Comparison of ENCODE assay signal across 15 cellular contexts in genomic region chr3:177770821-177771220, GRCh38.
DNase-seq lines count a peak whose midpoint lies in the region; ATAC-seq and TF ChIP-seq lines count a peak whose summit lies in the region.
"Had no signal": no experiment of that assay in that cellular context is flagged by ENCODE, and none has a peak within 500 bp of the region (broad histone marks: within the 10 kb centered on the region; RNA-seq: fewer than 3 reads in every experiment).

No MANE protein-coding gene starts in this region.

- H3K36me3 Mint-ChIP-seq in chondrocyte (ENCODE audit: low read depth): peaks cover 8% of the 10 kb centered on the region

- peaks cover 11% of the 10 kb centered on the region for H3K9me3 Mint-ChIP-seq in chondrocyte (ENCODE audit: low read depth)

- no peak overlapping the region for H3K4me3 ChIP-seq in smooth muscle cell
- H3K4me3 ChIP-seq: right lobe of liver, stomach had no signal

- peaks cover 17% of the 10 kb centered on the region for H3K4me1 ChIP-seq in smooth muscle cell (ENCODE audit: low read depth)
- H3K4me1 ChIP-seq: right lobe of liver had no signal

- no peak overlapping the region for H3K4me3 Mint-ChIP-seq in chondrocyte (ENCODE audit: unreplicated experiment)
- H3K4me3 Mint-ChIP-seq: activated naive CD4-positive, alpha-beta T cell treated with anti-CD3 and anti-CD28 coated beads, Interleukin-2, amount 50 U/mL, for 24 hours; natural killer cell had no signal

- ATAC-seq in GM21381 (IDR thresholded peaks at IDR 0.05; ENCODE audit: unreplicated experiment): no peak
- ATAC-seq: left cardiac atrium, natural killer cell, right lobe of liver had no signal

- peak; percentile 42 for DNase-seq in NCI-H446 treated with DMSO at 0.1 percent for 48 hours (lab: John Stamatoyannopoulos, UW)
- no peak for DNase-seq in chondrocyte (ENCODE audit: low spot score)
- DNase-seq in myocyte (ENCODE audit: low read depth): peak; percentile 35
- DNase-seq in COLO668 (lab: John Stamatoyannopoulos, UW; ENCODE audit: unreplicated experiment): no peak
- DNase-seq in smooth muscle cell (lab: John Stamatoyannopoulos, UW; ENCODE audit: unreplicated experiment): no peak
- DNase-seq in SIG-M5 (lab: John Stamatoyannopoulos, UW): no peak
- DNase-seq: dermis blood vessel endothelial cell, left cardiac atrium, natural killer cell, NCI-H2081, NCI-H82, right lobe of liver, stomach had no signal

- H3K4me1 Mint-ChIP-seq in chondrocyte (ENCODE audit: low read depth): peaks cover 63% of the 10 kb centered on the region
- H3K4me1 Mint-ChIP-seq: activated naive CD4-positive, alpha-beta T cell treated with anti-CD3 and anti-CD28 coated beads, Interleukin-2, amount 50 U/mL, for 24 hours had no signal

- H3K79me2 ChIP-seq in smooth muscle cell (ENCODE audit: low read depth): no peaks in the 10 kb centered on the region

- no peaks in the 10 kb centered on the region for H3F3A ChIP-seq in smooth muscle cell (ENCODE audit: low read depth)

- H3K27me3 Mint-ChIP-seq in chondrocyte (ENCODE audit: low read depth): no peaks in the 10 kb centered on the region
- H3K27me3 Mint-ChIP-seq: activated naive CD4-positive, alpha-beta T cell treated with anti-CD3 and anti-CD28 coated beads, Interleukin-2, amount 50 U/mL, for 24 hours had no signal

- H3K36me3 ChIP-seq in smooth muscle cell (ENCODE audit: low read depth): no peaks in the 10 kb centered on the region
- H3K36me3 ChIP-seq: right lobe of liver, stomach had no signal

- TF ChIP-seq CTCF in chondrocyte (IDR thresholded peaks at IDR 0.05) (no peak), smooth muscle cell (IDR thresholded peaks at IDR 0.05; ENCODE audit: borderline replicate concordance, insufficient read depth, poor library complexity, severe bottlenecking) (no peak)

- no peaks in the 10 kb centered on the region for H3K9me3 ChIP-seq in smooth muscle cell (replicated peaks; ENCODE audit: low read depth)
- H3K9me3 ChIP-seq: right lobe of liver had no signal

- H3K27ac ChIP-seq in smooth muscle cell (ENCODE audit: low read depth): no peak overlapping the region
- H3K27ac ChIP-seq: right lobe of liver had no signal

- WGBS in smooth muscle cell (ENCODE audit: low lambda C conversion rate): 61% methylated on average over 1 of the region's 1 CpG

- no peak overlapping the region for H3K9ac ChIP-seq in smooth muscle cell (ENCODE audit: low read depth)

- H3K27ac Mint-ChIP-seq in chondrocyte (ENCODE audit: unreplicated experiment): peak overlapping the region; percentile 74
- H3K27ac Mint-ChIP-seq: activated naive CD4-positive, alpha-beta T cell treated with anti-CD3 and anti-CD28 coated beads, Interleukin-2, amount 50 U/mL, for 24 hours; natural killer cell had no signal

- H3K4me2 ChIP-seq in smooth muscle cell: no peak overlapping the region

- H3K27me3 ChIP-seq in smooth muscle cell (ENCODE audit: low read depth): no peaks in the 10 kb centered on the region
- H3K27me3 ChIP-seq: right lobe of liver, stomach had no signal

- H2AFZ ChIP-seq in smooth muscle cell (ENCODE audit: low read depth): no peak overlapping the region

- H4K20me1 ChIP-seq in smooth muscle cell (ENCODE audit: low read depth): no peaks in the 10 kb centered on the region

Comparison
In these comparisons a context has a peak if more than half of its experiments do, and no peak if none do; other contexts are left out.
1. DNase-seq: peak in NCI-H446 treated with DMSO at 0.1 percent for 48 hours (single experiment) and myocyte (single experiment); none in chondrocyte (single experiment), COLO668 (single experiment), smooth muscle cell (single experiment) and SIG-M5 (single experiment).